Comparison of ENCODE assay signal across 23 cellular contexts in the genomic region with DNA sequence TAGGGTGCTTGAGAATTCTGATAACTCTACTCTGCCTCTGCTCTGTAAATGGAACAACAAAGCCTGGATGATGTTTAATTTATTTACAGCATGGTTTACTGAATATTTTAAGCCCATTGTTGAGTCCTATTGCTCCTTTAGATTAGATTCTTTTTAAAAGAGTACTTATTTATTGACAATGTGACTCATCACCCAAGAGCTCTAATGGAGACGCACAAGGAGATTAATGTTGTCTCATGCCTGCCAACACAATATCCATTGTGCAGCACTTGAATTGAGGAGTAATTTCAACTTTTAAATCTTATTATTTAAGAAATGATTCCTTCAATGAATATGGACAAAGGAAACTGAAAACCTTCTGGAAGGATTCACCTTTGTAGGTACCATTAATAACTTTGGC.
"Had no signal": no experiment of that assay in that cellular context is flagged by ENCODE, and none has a peak within 500 bp of the region (broad histone marks: within the 10 kb centered on the region; RNA-seq: fewer than 3 reads in every experiment).

No MANE protein-coding gene starts in this region.

- H3K27ac ChIP-seq: colonic mucosa, esophagus muscularis mucosa, pancreas, right atrium auricular region, stomach, thyroid gland, vagina had no signal

- H3K9me3 ChIP-seq: colonic mucosa, esophagus muscularis mucosa, pancreas, right atrium auricular region, stomach, thyroid gland, vagina had no signal

- DNase-seq: colonic mucosa; effector CD8-positive, alpha-beta T cell; endodermal cell; kidney; natural killer cell; occipital lobe; pancreas; stimulated activated CD4-positive, alpha-beta T cell treated with anti-CD3 and anti-CD28 coated beads, Interleukin-12 subunit alpha, Interleukin-12 subunit beta, amount 100 ng/mL, for 4 hours; stimulated activated CD4-positive, alpha-beta T cell treated with anti-CD3 and anti-CD28 coated beads, Interleukin-1b, Interleukin-23, amount 100 ng/mL, for 48 hours; stimulated activated CD4-positive, alpha-beta T cell treated with anti-CD3 and anti-CD28 coated beads, Interleukin-4, amount 100 ng/mL, for 24 hours; stimulated activated naive CD4-positive, alpha-beta T cell treated with Interleukin-2 at 50 U/mL for 16 hours; stomach; thyroid gland; trophoblast cell had no signal

- H3K4me3 ChIP-seq: colonic mucosa, esophagus muscularis mucosa, lung, pancreas, right atrium auricular region, smooth muscle cell, stomach, thyroid gland, vagina had no signal

- H3K36me3 ChIP-seq: colonic mucosa, esophagus muscularis mucosa, pancreas, right atrium auricular region, stomach, thyroid gland, vagina had no signal

- ATAC-seq: left lobe of liver; natural killer cell; pancreas; sciatic nerve; stimulated activated effector memory CD8-positive, alpha-beta T cell treated with anti-CD3 and anti-CD28 coated beads, Interleukin-12 subunit alpha, Interleukin-12 subunit beta, amount 100 ng/mL, for 72 hours had no signal

- FAIRE-seq: frontal cortex, kidney, pancreas had no signal

- H3K27me3 ChIP-seq: colonic mucosa, esophagus muscularis mucosa, pancreas, right atrium auricular region, stomach, thyroid gland, vagina had no signal

- H3K4me1 ChIP-seq: colonic mucosa, esophagus muscularis mucosa, pancreas, right atrium auricular region, stomach, thyroid gland, vagina had no signal
